In the genomic region with DNA sequence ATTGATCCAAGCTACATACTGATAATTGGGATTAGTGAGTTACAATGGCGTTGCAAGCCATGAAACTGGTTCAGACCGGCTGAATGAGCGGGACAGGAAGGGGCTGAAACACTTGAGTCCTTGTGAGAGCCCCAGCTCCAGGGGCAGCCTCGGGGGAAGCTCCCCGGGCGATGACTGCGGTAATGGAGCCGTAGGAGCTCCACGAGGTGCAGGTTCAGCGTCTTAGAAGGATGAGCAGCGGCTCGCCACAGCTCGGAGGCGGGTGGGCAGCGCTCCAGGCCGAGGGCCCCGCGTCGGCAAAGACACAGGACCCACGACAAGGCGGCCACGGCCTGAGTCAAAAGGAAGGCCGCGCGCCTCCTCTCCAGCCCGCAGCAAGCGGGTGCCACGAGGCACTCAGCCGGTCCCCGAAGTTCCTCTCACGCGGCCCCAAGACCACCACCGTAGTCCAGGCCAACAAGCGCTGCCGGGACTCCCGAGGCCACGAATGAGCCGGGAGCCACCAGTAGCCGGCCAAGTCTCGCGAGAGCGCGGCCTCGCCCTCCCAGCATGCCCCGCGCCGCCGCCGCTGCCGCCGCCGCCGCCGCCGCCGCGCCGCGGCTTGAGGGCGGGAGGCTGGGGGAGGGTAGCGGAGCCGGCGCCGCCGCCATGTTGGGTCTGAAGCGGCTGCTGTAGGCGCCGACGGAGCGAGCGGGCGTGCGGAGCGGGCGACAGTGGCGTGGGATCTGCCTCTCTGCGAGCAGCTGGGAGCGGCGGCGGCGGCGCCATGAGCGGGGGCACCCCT, we compare ENCODE assay signal across 8 cellular contexts. TPM values are rescaled to one million over a fixed set of nuclear protein-coding genes. Genes with fewer than 3 reads are reported as not detected.
DNase-seq lines count a peak whose midpoint lies in the region; ATAC-seq and TF ChIP-seq lines count a peak whose summit lies in the region.

A gene (plus strand): TSS at position 628 of the 784 bp plus-strand sequence. CDS start 139 bp downstream, at position 767.

- no peak for TF ChIP-seq CTCF in kidney epithelial cell (IDR thresholded peaks at IDR 0.05; ENCODE audit: insufficient read depth, low read length, poor library complexity, severe bottlenecking)

- DNase-seq in AG08395 (ENCODE audit: low spot score) (peak; percentile 95), NCI-H345 treated with DMSO at 0.1 percent for 48 hours (lab: John Stamatoyannopoulos, UW; ENCODE audit: unreplicated experiment) (peak; percentile 96), cerebellum (ENCODE audit: low spot score) (peak; percentile 93), kidney epithelial cell (ENCODE audit: low read depth) (peak; percentile 39)
- DNase-seq in activated CD4-positive, alpha-beta T cell treated with anti-CD3 and anti-CD28 coated beads for 1 hour, result peak; percentile 89
- peak; percentile 92 for DNase-seq in stimulated activated CD4-positive, alpha-beta T cell treated with anti-CD3 and anti-CD28 coated beads, Interleukin-15, amount 100 ng/mL, for 24 hours

- H3K4me3 ChIP-seq in kidney epithelial cell (ENCODE audit: low read depth, low read length), result peak within 1 kb of the TSS; percentile 100

- ATAC-seq in GM18909 (IDR thresholded peaks at IDR 0.05; ENCODE audit: poor library complexity, unreplicated experiment) (peak; percentile 72), HG03159 (IDR thresholded peaks at IDR 0.05; ENCODE audit: unreplicated experiment) (peak; percentile 79)

- H3K27me3 ChIP-seq in kidney epithelial cell (ENCODE audit: control insufficient read depth, insufficient read depth, low read length), result no peaks in the 10 kb centered on the region

- H3K36me3 ChIP-seq in kidney epithelial cell (ENCODE audit: control insufficient read depth, insufficient read depth, low read length), result no peaks in the 10 kb centered on the region

RNA-seq across cellular contexts. Expression of the gene that starts here (rescaled TPM):
- 108 TPM for total RNA-seq in cerebellum
- total RNA-seq in kidney epithelial cell, result 105 and 106 TPM in 2 replicates

Comparison
In these comparisons a context has a peak if more than half of its experiments do, and no peak if none do; other contexts are left out.
1. Peak in every context shown above with its lines: DNase-seq, ATAC-seq and H3K4me3 ChIP-seq.
2. DNase-seq: peak in every context shown above with its lines; median percentile 96 in NCI-H345 treated with DMSO at 0.1 percent for 48 hours; 95 in AG08395; 93 in cerebellum; 92 in stimulated activated CD4-positive, alpha-beta T cell treated with anti-CD3 and anti-CD28 coated beads, Interleukin-15, amount 100 ng/mL, for 24 hours; 89 in activated CD4-positive, alpha-beta T cell treated with anti-CD3 and anti-CD28 coated beads for 1 hour; 39 in kidney epithelial cell.